ENCODE assay signal across 15 cellular contexts in the genomic region with DNA sequence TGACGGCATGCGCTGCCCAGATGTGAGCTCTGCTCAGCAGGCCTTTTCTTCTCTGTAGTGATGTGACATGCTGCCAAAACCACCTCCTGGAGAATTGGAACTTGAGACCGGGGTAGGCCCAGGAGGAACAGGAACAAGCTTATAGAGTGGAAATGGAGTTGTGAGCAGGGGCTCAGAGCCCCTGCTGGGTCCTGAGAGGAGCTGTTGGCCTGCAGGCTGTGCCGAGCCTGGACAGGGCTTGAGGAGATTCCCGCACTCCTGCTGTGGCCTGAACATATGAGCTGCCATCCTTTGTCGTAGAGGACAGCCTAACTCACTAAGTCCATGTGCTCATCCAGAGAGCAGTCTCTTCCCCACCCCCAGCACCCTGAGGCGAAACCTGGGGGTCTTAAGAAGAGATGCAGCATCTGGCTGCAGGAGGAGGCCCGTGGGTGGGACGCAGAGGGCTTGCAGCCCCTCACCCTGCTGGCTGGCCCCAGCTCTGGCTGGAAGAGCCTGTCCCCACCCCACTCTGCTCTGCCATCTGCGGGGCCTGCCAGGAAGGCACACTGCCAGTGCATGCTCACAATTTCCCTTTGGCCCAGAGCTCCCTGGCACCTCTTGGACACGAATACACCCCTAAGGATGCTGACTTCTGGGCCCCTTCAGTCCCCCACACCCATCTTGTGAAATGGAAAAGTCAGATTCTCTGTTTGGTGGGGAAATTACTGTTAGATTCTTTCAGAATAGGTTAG. TPM values are rescaled to one million over a fixed set of nuclear protein-coding genes. Genes with fewer than 3 reads are reported as not detected.
DNase-seq lines count a peak whose midpoint lies in the region; ATAC-seq and TF ChIP-seq lines count a peak whose summit lies in the region.
"Had no signal": no experiment of that assay in that cellular context is flagged by ENCODE, and none has a peak within 500 bp of the region (broad histone marks: within the 10 kb centered on the region; RNA-seq: fewer than 3 reads in every experiment).

No MANE protein-coding gene starts in this region.

- DNase-seq in ELF-1 (ENCODE audit: low read depth, low spot score) (peak; percentile 58), heart left ventricle (peak in 4 of 5 donors; percentile 25 to 68 (median 44)), pons (ENCODE audit: low spot score) (peak; percentile 75), AG08396 (ENCODE audit: low spot score) (no peak), uterus (no peak), OCI-M2 (lab: John Stamatoyannopoulos, UW; ENCODE audit: unreplicated experiment) (no peak), smooth muscle cell (lab: John Stamatoyannopoulos, UW; ENCODE audit: unreplicated experiment) (no peak)
- DNase-seq: activated CD4-positive, alpha-beta T cell treated with anti-CD3 and anti-CD28 coated beads for 4 hours; activated naive CD4-positive, alpha-beta T cell treated with Interleukin-2 at 50 U/mL for 16 hours; lower lobe of right lung; naive thymus-derived CD8-positive, alpha-beta T cell; NCI-H2029 treated with DMSO at 0.1 percent for 48 hours; NCI-H510A treated with DMSO at 0.1 percent for 48 hours; T-helper 9 cell had no signal

- H3K4me1 ChIP-seq in heart left ventricle (peaks cover 0 to 5% (median 0%) of the 10 kb centered on the region in 12 donors), uterus (no peaks in the 10 kb centered on the region), smooth muscle cell (ENCODE audit: low read depth) (peaks cover 4% of the 10 kb centered on the region)
- H3K4me1 ChIP-seq: lower lobe of right lung had no signal

- WGBS in heart left ventricle, 4 donors, result 80 to 82% (median 81%) methylated on average over 10 to 11 of the region's 11 CpGs
- WGBS in smooth muscle cell (ENCODE audit: low lambda C conversion rate), result 96% methylated on average over 11 of the region's 11 CpGs

- ATAC-seq in heart left ventricle, result peak; percentile 40 to 76 (median 66)
- ATAC-seq: lower lobe of right lung; naive thymus-derived CD8-positive, alpha-beta T cell had no signal

- TF ChIP-seq POLR2A in heart left ventricle (IDR thresholded peaks at IDR 0.05), result no peak
- no peak for TF ChIP-seq POLR2A in uterus (IDR thresholded peaks at IDR 0.05)

- H3K27me3 ChIP-seq in heart left ventricle (no peaks in the 10 kb centered on the region), uterus (no peaks in the 10 kb centered on the region), smooth muscle cell (ENCODE audit: low read depth) (no peaks in the 10 kb centered on the region)

- no peaks in the 10 kb centered on the region for H3K79me2 ChIP-seq in smooth muscle cell (ENCODE audit: low read depth)

- no peaks in the 10 kb centered on the region for H4K20me1 ChIP-seq in smooth muscle cell (ENCODE audit: low read depth)

- H2AFZ ChIP-seq in smooth muscle cell (ENCODE audit: low read depth), result no peak overlapping the region

- no peaks in the 10 kb centered on the region for H3K9me3 ChIP-seq in heart left ventricle
- no peaks in the 10 kb centered on the region for H3K9me3 ChIP-seq in uterus
- H3K9me3 ChIP-seq in smooth muscle cell (replicated peaks; ENCODE audit: low read depth), result no peaks in the 10 kb centered on the region
- H3K9me3 ChIP-seq: lower lobe of right lung had no signal

- no peak overlapping the region for H3K4me2 ChIP-seq in smooth muscle cell

- H3K27ac ChIP-seq in angular gyrus (ENCODE audit: low read depth, low read length) (peak overlapping the region; percentile 72), heart left ventricle (no peak overlapping the region), uterus (no peak overlapping the region), smooth muscle cell (ENCODE audit: low read depth) (no peak overlapping the region)
- H3K27ac ChIP-seq: lower lobe of right lung had no signal

- H3F3A ChIP-seq in smooth muscle cell (ENCODE audit: low read depth), result no peaks in the 10 kb centered on the region

- no peak overlapping the region for H3K4me3 ChIP-seq in heart left ventricle
- no peak overlapping the region for H3K4me3 ChIP-seq in uterus
- H3K4me3 ChIP-seq in smooth muscle cell, result no peak overlapping the region
- H3K4me3 ChIP-seq: lower lobe of right lung had no signal

- H3K36me3 ChIP-seq in heart left ventricle, result no peaks in the 10 kb centered on the region
- H3K36me3 ChIP-seq in uterus, result no peaks in the 10 kb centered on the region
- H3K36me3 ChIP-seq in smooth muscle cell (ENCODE audit: low read depth), result no peaks in the 10 kb centered on the region

- TF ChIP-seq CTCF in heart left ventricle (IDR thresholded peaks at IDR 0.05), result no peak
- no peak for TF ChIP-seq CTCF in uterus (IDR thresholded peaks at IDR 0.05)
- TF ChIP-seq CTCF in smooth muscle cell (IDR thresholded peaks at IDR 0.05; ENCODE audit: borderline replicate concordance, insufficient read depth, poor library complexity, severe bottlenecking), result no peak

- intact Hi-C loops in heart left ventricle (cut with DNase I) (no loop called here), uterus (cut with DNase I; ENCODE audit: low total_unique reads) (no loop called here)

- no peak overlapping the region for H3K9ac ChIP-seq in smooth muscle cell (ENCODE audit: low read depth)

RNA-seq across cellular contexts. Expression of gene PTPRF, which starts 42.5 kb away (rescaled TPM):
- total RNA-seq in heart left ventricle (10 to 100 TPM in 1 of 9 donors, 1 to 10 TPM in 8; 2.1 to 74.1 (median 6.3) TPM), uterus (100 to 1,000 TPM in 2 of 4 donors, 10 to 100 TPM in 2; 24.7 to 172 (median 124) TPM), smooth muscle cell (51.5 and 71.0 TPM in 2 replicates)
- polyA plus RNA-seq in heart left ventricle (1 to 10 TPM in 1 of 2 donors, under 1 TPM in 1; 0.91 to 4.0 TPM), smooth muscle cell (39.9 and 69.9 TPM in 2 replicates)
- polyA plus RNA-seq: naive thymus-derived CD8-positive, alpha-beta T cell had no signal

Comparison
In these comparisons a context has a peak if more than half of its experiments do, and no peak if none do; other contexts are left out.
1. DNase-seq: peak in ELF-1 (single experiment), heart left ventricle (4 of 5) and pons (single experiment); none in AG08396 (single experiment), uterus (0 of 2), OCI-M2 (single experiment) and smooth muscle cell (single experiment).